In genomic region chr15:84915011-84915958, GRCh38 we compare ENCODE assay signal across 9 cellular contexts. TPM values are rescaled to one million over a fixed set of nuclear protein-coding genes. Genes with fewer than 3 reads are reported as not detected.
A peak's percentile ranks its signal among the peaks of the same experiment; 100 is the strongest.
DNase-seq lines count a peak whose midpoint lies in the region; ATAC-seq, FAIRE-seq and TF ChIP-seq lines count a peak whose summit lies in the region.
"Had no signal": no experiment of that assay in that cellular context is flagged by ENCODE, and none has a peak within 500 bp of the region (broad histone marks: within the 10 kb centered on the region; RNA-seq: fewer than 3 reads in every experiment).

No MANE protein-coding gene starts in this region.

- no peak overlapping the region; the same call in 1 of the 2 replicates for H2BK12ac ChIP-seq in H1 (ENCODE audit: low read depth, low read length)

- no peak overlapping the region for H3K9ac ChIP-seq in H1 (replicated peaks in 1 of 4; ENCODE audit: extremely low read depth in 1 of 4, low read depth in 3 of 4, low read length in 3 of 4)

- peak overlapping the region; percentile 90; the same call in 1 of the 2 replicates for H2BK15ac ChIP-seq in H1 (ENCODE audit: low read length)

- no peak overlapping the region for H4K8ac ChIP-seq in H1 (ENCODE audit: extremely low read depth, insufficient read depth, low read length)

- H3K36me3 ChIP-seq in GM23338 (ENCODE audit: insufficient read depth) = no peaks in the 10 kb centered on the region
- no peaks in the 10 kb centered on the region for H3K36me3 ChIP-seq in KOPT-K1 (ENCODE audit: insufficient read depth, low read length)
- no peaks in the 10 kb centered on the region for H3K36me3 ChIP-seq in H1 (ENCODE audit: control insufficient read depth in 2 of 4, insufficient read depth in 4 of 4, low read length in 3 of 4)
- H3K36me3 ChIP-seq in muscle layer of duodenum (ENCODE audit: control insufficient read depth in 1 of 2, insufficient read depth in 2 of 2, low read length in 2 of 2) = no peaks in the 10 kb centered on the region
- H3K36me3 ChIP-seq in transverse colon = no peaks in the 10 kb centered on the region

- H3K79me2 ChIP-seq in GM23338 (replicated peaks; ENCODE audit: insufficient read depth) = no peaks in the 10 kb centered on the region
- H3K79me2 ChIP-seq in H1 (ENCODE audit: control insufficient read depth in 1 of 2, insufficient read depth in 2 of 2, low read length in 2 of 2) = no peaks in the 10 kb centered on the region

- H2AFZ ChIP-seq in GM23338 = peak overlapping the region; percentile 52
- H2AFZ ChIP-seq in H1 (ENCODE audit: low read length) = no peak overlapping the region

- TF ChIP-seq CTCF in GM23338 (conservative IDR thresholded peaks at IDR 0.05; ENCODE audit: low read depth in 2 of 2) = no peak
- no peak for TF ChIP-seq CTCF in H1 (IDR thresholded peaks at IDR 0.05; ENCODE audit: control extremely low read depth in 1 of 3, insufficient read depth in 1 of 3, low read depth in 1 of 3, low read length in 3 of 3)
- TF ChIP-seq CTCF in transverse colon (IDR thresholded peaks at IDR 0.05) = no peak

- H3K9me2 ChIP-seq in GM23338 (ENCODE audit: insufficient read depth) = no peaks in the 10 kb centered on the region

- FAIRE-seq in GM12891 (lab: Jason Lieb, UNC) (peak; percentile 91), H1 (lab: Jason Lieb, UNC) (no peak)

- no peaks in the 10 kb centered on the region for H4K20me1 ChIP-seq in GM23338 (replicated peaks; ENCODE audit: insufficient read depth)
- no peaks in the 10 kb centered on the region for H4K20me1 ChIP-seq in H1 (replicated peaks in 1 of 2; ENCODE audit: control insufficient read depth in 1 of 2, insufficient read depth in 2 of 2, low read length in 2 of 2)

- peak; percentile 61 for DNase-seq in GM12891 (ENCODE audit: insufficient read length, low spot score)
- peak; percentile 16 for DNase-seq in GM23338 (ENCODE audit: low spot score)
- DNase-seq in T1000 (lab: John Stamatoyannopoulos, UW) = peak; percentile 72
- DNase-seq in H1 (ENCODE audit: low read depth in 1 of 2, low spot score in 2 of 2) = no peak
- DNase-seq in transverse colon = peak; percentile 38
- no peak for DNase-seq in hippocampal formation (lab: John Stamatoyannopoulos, UW)

- H3K27me3 ChIP-seq in GM23338 (ENCODE audit: insufficient read depth) (no peaks in the 10 kb centered on the region), H1 (replicated peaks in 1 of 4; ENCODE audit: control insufficient read depth in 3 of 4, extremely low read depth in 1 of 4, insufficient read depth in 3 of 4, low read length in 3 of 4) (no peaks in the 10 kb centered on the region), muscle layer of duodenum (ENCODE audit: low read depth, low read length) (no peaks in the 10 kb centered on the region), transverse colon (no peaks in the 10 kb centered on the region)

- no peak overlapping the region for H3K56ac ChIP-seq in H1 (replicated peaks; ENCODE audit: insufficient read length, low read depth, low read length)

- H3K18ac ChIP-seq in H1 (ENCODE audit: extremely low read depth, low read length) = no peak overlapping the region

- H3K23ac ChIP-seq in H1 (ENCODE audit: insufficient read length) = no peak overlapping the region

- no peaks in the 10 kb centered on the region for H3K9me3 Mint-ChIP-seq in GM23338

- H3K4me1 ChIP-seq in GM23338 (ENCODE audit: insufficient read depth) = no peaks in the 10 kb centered on the region
- no peaks in the 10 kb centered on the region for H3K4me1 ChIP-seq in H1 (replicated peaks in 1 of 4; ENCODE audit: control insufficient read depth in 3 of 4, insufficient read depth in 4 of 4, low read length in 3 of 4)
- H3K4me1 ChIP-seq in muscle layer of duodenum (ENCODE audit: control insufficient read depth in 1 of 2, insufficient read depth in 2 of 2, low read length in 2 of 2) = peaks cover 17 to 18% of the 10 kb centered on the region in 2 donors
- peaks cover 14 to 36% (median 15%) of the 10 kb centered on the region in 4 donors for H3K4me1 ChIP-seq in transverse colon

- no peak overlapping the region for H2AK5ac ChIP-seq in H1 (ENCODE audit: low read depth, low read length)

- CTCF ChIA-PET in H1 (lab: Charles Lee; ENCODE audit: partially characterized antibody) = interaction anchor here (1.0 to 1.2 kb wide), 3 partner anchors 34 to 46 kb away, joined by 3 to 4 read pairs (median 4); no protein-coding TSS in a partner anchor

- no peak overlapping the region for H3K27ac ChIP-seq in GM23338 (ENCODE audit: low read depth)
- H3K27ac ChIP-seq in KOPT-K1 (ENCODE audit: low read depth, low read length, poor library complexity, severe bottlenecking) = peak overlapping the region; percentile 47
- H3K27ac ChIP-seq in H1 (ENCODE audit: low read depth, low read length) = no peak overlapping the region
- H3K27ac ChIP-seq in muscle layer of duodenum (ENCODE audit: low read length) = peak overlapping the region; percentile 60
- peak overlapping the region in 3 of 4 donors; percentile 49 to 62 (median 60) for H3K27ac ChIP-seq in transverse colon

- no peak overlapping the region for H3K4me3 Mint-ChIP-seq in GM23338

- H3K9me3 ChIP-seq in KOPT-K1 (ENCODE audit: insufficient read depth, low read length, poor library complexity, severe bottlenecking) (no peaks in the 10 kb centered on the region), H1 (ENCODE audit: insufficient read depth in 2 of 2, low read depth in 1 of 2, low read length in 1 of 2) (no peaks in the 10 kb centered on the region), muscle layer of duodenum (ENCODE audit: control insufficient read depth in 1 of 2, low read length in 2 of 2) (no peaks in the 10 kb centered on the region), transverse colon (no peaks in the 10 kb centered on the region)

- TF ChIP-seq EP300 in H1 (IDR thresholded peaks at IDR 0.05; ENCODE audit: borderline replicate concordance in 1 of 2, low read depth in 2 of 2, low read length in 2 of 2) (no peak), transverse colon (IDR thresholded peaks at IDR 0.05; ENCODE audit: low read depth) (no peak)

- no peak overlapping the region for H2BK5ac ChIP-seq in H1 (ENCODE audit: low read depth, low read length)

- H3K4me2 ChIP-seq in GM23338 (no peak overlapping the region), H1 (ENCODE audit: insufficient read depth in 1 of 2, low read depth in 2 of 2, low read length in 2 of 2) (no peak overlapping the region)

- peaks cover 2% of the 10 kb centered on the region for H3K4me1 Mint-ChIP-seq in GM23338

- no peak overlapping the region for H3K4ac ChIP-seq in H1 (replicated peaks; ENCODE audit: insufficient read length, low read depth, low read length)

- no peak overlapping the region for H3K27ac Mint-ChIP-seq in GM23338

- no peaks in the 10 kb centered on the region for H3K79me1 ChIP-seq in H1 (ENCODE audit: low read depth, low read length)

- no peak for TF ChIP-seq POLR2A in GM12891 (IDR thresholded peaks at IDR 0.05; ENCODE audit: low read depth, low read length)
- no peak for TF ChIP-seq POLR2A in H1 (IDR thresholded peaks at IDR 0.05; ENCODE audit: control extremely low read depth in 1 of 2, low read depth in 2 of 2, low read length in 2 of 2)
- no peak for TF ChIP-seq POLR2A in transverse colon (IDR thresholded peaks at IDR 0.05)

- no peaks in the 10 kb centered on the region for H3K23me2 ChIP-seq in H1 (ENCODE audit: low read depth, low read length)

- no peak overlapping the region for H2BK20ac ChIP-seq in H1 (ENCODE audit: low read length)

- 81% methylated on average over 13 of the region's 13 CpGs; no CpG with 5 or more reads in 1 of the 2 experiments for WGBS in H1 (ENCODE audit: extremely low coverage in 1 of 2, insufficient coverage in 1 of 2, insufficient read length in 1 of 2, insufficient replicate concordance in 2 of 2, low coverage in 1 of 2, low lambda C conversion rate in 2 of 2, missing lambda C conversion rate in 1 of 2), 2 experiments
- 62% methylated on average over 13 of the region's 13 CpGs; no CpG with 5 or more reads in 1 of the 2 donors for WGBS in transverse colon (ENCODE audit: low coverage in 1 of 2), 2 donors

- H3K4me3 ChIP-seq in GM23338 = no peak overlapping the region
- no peak overlapping the region for H3K4me3 ChIP-seq in H1 (ENCODE audit: extremely low read depth in 1 of 4, insufficient read depth in 2 of 4, low read depth in 3 of 4, low read length in 4 of 4)
- H3K4me3 ChIP-seq in muscle layer of duodenum (ENCODE audit: low read depth in 1 of 2, low read length in 2 of 2) = no peak overlapping the region
- H3K4me3 ChIP-seq in transverse colon = no peak overlapping the region

- TF ChIP-seq RAD21 in H1 (IDR thresholded peaks at IDR 0.05 in 1 of 2, conservative IDR thresholded peaks at IDR 0.05 in 1 of 2; ENCODE audit: low read depth in 2 of 2, low read length in 2 of 2) = no peak

- in situ Hi-C loops in transverse colon (cut with MboI; ENCODE audit: low pct_ligation_motif_present in 1 of 4, low pct_unique_long_range_greater_than_20kb in 1 of 4, low sequenced_read_pairs in 3 of 4) = loop anchor here in 1 of 4 donors (25.0 kb wide), 1 partner anchor 328 kb away; no protein-coding TSS in a partner anchor

- no peak overlapping the region for H4K5ac ChIP-seq in H1 (ENCODE audit: insufficient read length, low read depth, low read length)

- no peak overlapping the region for H4K91ac ChIP-seq in H1 (replicated peaks; ENCODE audit: insufficient read length, low read length)

- no peak overlapping the region for H2BK120ac ChIP-seq in H1 (replicated peaks; ENCODE audit: low read depth, low read length)

- H3F3A ChIP-seq in GM23338 (replicated peaks; ENCODE audit: low read depth) = no peaks in the 10 kb centered on the region

- peak; percentile 79 for ATAC-seq in GM23338

- H3K27me3 Mint-ChIP-seq in GM23338 (ENCODE audit: insufficient read depth, low read depth, poor library complexity) = peaks cover 2% of the 10 kb centered on the region

- no peak overlapping the region for H3K14ac ChIP-seq in H1 (ENCODE audit: insufficient read length)

- intact Hi-C loops in transverse colon (cut with DNase I; ENCODE audit: low total_unique reads) = no loop called here

- POLR2A ChIA-PET in H1 (lab: Charles Lee; ENCODE audit: partially characterized antibody) = interaction anchor here (0.7 kb wide), 1 partner anchor 32 kb away, joined by 4 read pairs; no protein-coding TSS in a partner anchor

- H3K36me3 Mint-ChIP-seq in GM23338 (ENCODE audit: low read depth) = no peaks in the 10 kb centered on the region

TF ChIP-seq in GM23338, 12 proteins besides CTCF, POLR2A, EP300 and RAD21 (continues in another document):
- TF ChIP-seq STAT1 (IDR thresholded peaks at IDR 0.05; ENCODE audit: unreplicated experiment) = no peak

TF ChIP-seq in H1, 55 proteins besides CTCF, POLR2A, EP300 and RAD21 (continues in another document):
- TF ChIP-seq CHD2 (IDR thresholded peaks at IDR 0.05; ENCODE audit: low read length) = no peak

RNA-seq across cellular contexts. Expression of gene SLC28A1, which starts 30.8 kb away (rescaled TPM):
- 0.05 TPM for polyA plus RNA-seq in GM12891 (2012; ENCODE audit: low read depth, missing spikeins)
- total RNA-seq in GM23338 (2014; rRNA removed; shearing (Covaris generic)) = not detected in 2 replicates
- polyA plus RNA-seq in GM23338 (2016; fragmentation: Nextera tagmentation; extraction: Ambion mirVana) = not detected in 2 replicates
- total RNA-seq in H1 (2021; fragmentation: NEBNext Ultra II Directional; extraction: Animal tissue kit (Norgen Biotek cat#: 25700)) = not detected in 2 replicates
- 0.03 and 0.09 TPM in 2 replicates for polyA plus RNA-seq in H1 (2011; rRNA removed)
- polyA plus RNA-seq in H1 (2011; cell fraction: cytosol; rRNA removed) = 0.05 TPM
- 0.23 TPM for polyA plus RNA-seq in H1 (2011; cell fraction: nucleus; rRNA removed)
- polyA plus RNA-seq in H1 (2012, experiment 1 of 2) = 0.07 to 0.11 TPM in 2 of 4 replicates, not detected in the others
- not detected for polyA plus RNA-seq in H1 (2012, experiment 2 of 2)
- not detected for polyA plus RNA-seq in H1 (2013, experiment 1 of 2)
- polyA plus RNA-seq in H1 (2013, experiment 2 of 2) = not detected
- 0.10 TPM in 1 of 2 replicates, not detected in the other for polyA minus RNA-seq in H1 (2011; rRNA and poly(A)+ RNA removed)
- not detected for polyA minus RNA-seq in H1 (2011; cell fraction: cytosol; rRNA and poly(A)+ RNA removed)
- polyA minus RNA-seq in H1 (2011; cell fraction: nucleus; rRNA and poly(A)+ RNA removed) = 0.20 TPM
- not detected for total RNA-seq in transverse colon
- total RNA-seq: temporal lobe had no signal

Comparison
In these comparisons a context has a peak if more than half of its experiments do, and no peak if none do; other contexts are left out.
1. DNase-seq: peak in GM12891 (single experiment), GM23338 (single experiment), T1000 (single experiment) and transverse colon (single experiment); none in H1 (0 of 2) and hippocampal formation (0 of 2).
2. H3K27ac ChIP-seq: peak in KOPT-K1 (single experiment), muscle layer of duodenum (single experiment) and transverse colon (3 of 4); none in GM23338 (single experiment) and H1 (single experiment).